In the genomic region with DNA sequence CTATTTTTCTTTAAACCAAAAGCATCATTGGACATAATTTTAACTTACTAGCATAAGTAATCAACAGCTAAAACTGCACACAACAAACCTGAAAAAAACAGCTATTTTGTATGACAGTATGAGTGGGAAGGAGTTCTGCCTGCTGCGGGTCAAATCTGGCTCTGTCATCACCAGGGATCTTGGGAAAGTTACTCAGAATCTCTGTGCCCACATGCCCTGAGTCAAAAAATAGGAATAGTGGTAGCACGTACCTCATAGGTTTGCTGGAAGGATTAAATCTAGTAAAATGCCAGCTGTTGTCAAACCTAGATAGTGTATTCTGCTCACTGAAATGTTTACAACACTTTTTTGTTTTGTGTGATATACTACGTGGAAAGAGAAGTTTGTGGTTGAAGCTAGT, we compare ENCODE assay signal across 8 cellular contexts. TPM values are rescaled to one million over a fixed set of nuclear protein-coding genes. Genes with fewer than 3 reads are reported as not detected.
DNase-seq lines count a peak whose midpoint lies in the region; ATAC-seq and TF ChIP-seq lines count a peak whose summit lies in the region.

No MANE protein-coding gene starts in this region.

- H3K9me3 ChIP-seq in HAP-1 (no peaks in the 10 kb centered on the region), smooth muscle cell (replicated peaks; ENCODE audit: low read depth) (no peaks in the 10 kb centered on the region)

- peaks cover 37% of the 10 kb centered on the region for H3K4me1 Mint-ChIP-seq in activated B cell treated with CpG ODN at 0.5 μM for 24 hours

- H3K36me3 Mint-ChIP-seq in activated B cell treated with CpG ODN at 0.5 μM for 24 hours (ENCODE audit: low read depth), result peaks cover 28% of the 10 kb centered on the region

- no peak for ATAC-seq in activated B cell treated with CpG ODN at 0.5 μM for 24 hours (ENCODE audit: low read depth)
- ATAC-seq in HG03097 (IDR thresholded peaks at IDR 0.05; ENCODE audit: low FRiP score, unreplicated experiment), result no peak

- H3K27me3 ChIP-seq in HAP-1 (ENCODE audit: low read depth), result no peaks in the 10 kb centered on the region
- H3K27me3 ChIP-seq in smooth muscle cell (ENCODE audit: low read depth), result no peaks in the 10 kb centered on the region

- H3K27ac Mint-ChIP-seq in activated B cell treated with CpG ODN at 0.5 μM for 24 hours, result peak overlapping the region; percentile 97

- H3K4me3 Mint-ChIP-seq in activated B cell treated with CpG ODN at 0.5 μM for 24 hours, result peak overlapping the region; percentile 98

- no peak for DNase-seq in HAP-1 (ENCODE audit: low spot score in 2 of 2)
- no peak for DNase-seq in activated B cell treated with CpG ODN at 0.5 μM for 24 hours
- peak; percentile 15 for DNase-seq in hepatic stellate cell (ENCODE audit: low spot score)
- no peak for DNase-seq in smooth muscle cell (lab: John Stamatoyannopoulos, UW; ENCODE audit: unreplicated experiment)
- DNase-seq in SHP77 (lab: John Stamatoyannopoulos, UW), result no peak
- DNase-seq in NCI-H774 (lab: John Stamatoyannopoulos, UW), result no peak
- DNase-seq in SW480 (ENCODE audit: low spot score), result no peak

- H2AFZ ChIP-seq in smooth muscle cell (ENCODE audit: low read depth), result peak overlapping the region; percentile 86

- in situ Hi-C loops in HAP-1 (cut with MboI; ENCODE audit: low sequenced_read_pairs), result no loop called here

- CTCF ChIA-PET in activated B cell treated with CpG ODN at 0.5 μM for 24 hours (lab: Charles Lee), result interaction anchor here (1.1 to 1.4 kb wide), 5 partner anchors 8 to 33 kb away, joined by 4 to 7 read pairs (median 5); no protein-coding TSS in a partner anchor

- no peaks in the 10 kb centered on the region for H3K9me3 Mint-ChIP-seq in activated B cell treated with CpG ODN at 0.5 μM for 24 hours

- H3K36me3 ChIP-seq in HAP-1 (replicated peaks), result peaks cover 10% of the 10 kb centered on the region
- H3K36me3 ChIP-seq in smooth muscle cell (ENCODE audit: low read depth), result no peaks in the 10 kb centered on the region

- WGBS in smooth muscle cell (ENCODE audit: low lambda C conversion rate), result 19% methylated on average over 3 of the region's 3 CpGs

- H3K9ac ChIP-seq in smooth muscle cell (ENCODE audit: low read depth), result peak overlapping the region; percentile 89

- H3K4me1 ChIP-seq in HAP-1, result peaks cover 13% of the 10 kb centered on the region
- peaks cover 9% of the 10 kb centered on the region for H3K4me1 ChIP-seq in smooth muscle cell (ENCODE audit: low read depth)

- H3K27me3 Mint-ChIP-seq in activated B cell treated with CpG ODN at 0.5 μM for 24 hours, result no peaks in the 10 kb centered on the region

- H3K4me3 ChIP-seq in HAP-1 (peak overlapping the region; percentile 71), smooth muscle cell (peak overlapping the region; percentile 80)

- peak overlapping the region; percentile 83 for H3K4me2 ChIP-seq in smooth muscle cell

- TF ChIP-seq CTCF in activated B cell treated with CpG ODN at 0.5 μM for 24 hours (IDR thresholded peaks at IDR 0.05) (no peak), smooth muscle cell (IDR thresholded peaks at IDR 0.05; ENCODE audit: borderline replicate concordance, insufficient read depth, poor library complexity, severe bottlenecking) (no peak)

- peaks cover 21% of the 10 kb centered on the region for H3K79me2 ChIP-seq in smooth muscle cell (ENCODE audit: low read depth)

- H3F3A ChIP-seq in smooth muscle cell (ENCODE audit: low read depth), result no peaks in the 10 kb centered on the region

- intact Hi-C loops in activated B cell treated with CpG ODN at 0.5 μM for 24 hours (cut with micrococcal nuclease), result loop anchor here (2.0 to 5.0 kb wide), 2 partner anchors 1446 to 1666 kb away; a partner anchor contains a TSS

- H4K20me1 ChIP-seq in smooth muscle cell (ENCODE audit: low read depth), result no peaks in the 10 kb centered on the region

- POLR2A ChIA-PET in activated B cell treated with CpG ODN at 0.5 μM for 24 hours (lab: Charles Lee), result interaction anchor here (0.6 to 4.7 kb wide), 7 partner anchors 9 to 387 kb away, joined by 3 to 76 read pairs (median 5); a partner anchor contains a TSS

- H3K27ac ChIP-seq in smooth muscle cell (ENCODE audit: low read depth), result peak overlapping the region; percentile 45

RNA-seq across cellular contexts. Expression of a gene that starts 1.1 kb away (rescaled TPM):
- total RNA-seq in activated B cell treated with CpG ODN at 0.5 μM for 24 hours (20.6 and 23.6 TPM in 2 replicates), smooth muscle cell (28.3 and 33.5 TPM in 2 replicates)
- 17.9 and 18.2 TPM in 2 replicates for polyA plus RNA-seq in smooth muscle cell

RNA-seq across cellular contexts. Expression of a gene that starts 33.9 kb away (rescaled TPM):
- 46.2 and 49.8 TPM in 2 replicates for total RNA-seq in activated B cell treated with CpG ODN at 0.5 μM for 24 hours
- total RNA-seq in smooth muscle cell, result 54.7 and 58.8 TPM in 2 replicates
- 19.0 and 25.2 TPM in 2 replicates for polyA plus RNA-seq in smooth muscle cell

RNA-seq across cellular contexts. Expression of a gene that starts 44.7 kb away (rescaled TPM):
- total RNA-seq in activated B cell treated with CpG ODN at 0.5 μM for 24 hours (not detected in 2 replicates), smooth muscle cell (not detected in 2 replicates)
- polyA plus RNA-seq in smooth muscle cell, result not detected in 2 replicates
